Comparison of ENCODE assay signal across 8 cellular contexts in genomic region chrX:151488677-151489076, GRCh38.
DNase-seq lines count a peak whose midpoint lies in the region; ATAC-seq and TF ChIP-seq lines count a peak whose summit lies in the region.

No MANE protein-coding gene starts in this region.

- TF ChIP-seq CTCF in RWPE1 (conservative IDR thresholded peaks at IDR 0.05; ENCODE audit: low read depth), result no peak

- H3K27ac ChIP-seq in RWPE1 (no peak overlapping the region), caudate nucleus (ENCODE audit: low read depth, low read length) (no peak overlapping the region)

- DNase-seq in NCI-H748 (lab: John Stamatoyannopoulos, UW; ENCODE audit: unreplicated experiment) (peak; percentile 1), NCI-H748 treated with DMSO at 0.1 percent for 48 hours (lab: John Stamatoyannopoulos, UW) (no peak), RWPE1 (ENCODE audit: low spot score) (peak; percentile 7), iPS DF 19.7 (ENCODE audit: low read depth, low spot score) (peak; percentile 7), mucosa of gallbladder (ENCODE audit: low spot score) (no peak), caudate nucleus (lab: John Stamatoyannopoulos, UW) (no peak)

- POLR2A ChIA-PET in RWPE1 (lab: Yijun Ruan, JAX; ENCODE audit: low non-redundant PET), result no interaction called here

- CTCF ChIA-PET in RWPE1 (lab: Yijun Ruan, JAX), result no interaction called here

- ATAC-seq in HG02852 (IDR thresholded peaks at IDR 0.05; ENCODE audit: unreplicated experiment) (peak; percentile 71), GM21381 (IDR thresholded peaks at IDR 0.05; ENCODE audit: unreplicated experiment) (no peak)

Comparison
In these comparisons a context has a peak if more than half of its experiments do, and no peak if none do; other contexts are left out.
1. DNase-seq: peak in NCI-H748 (single experiment), RWPE1 (single experiment) and iPS DF 19.7 (single experiment); none in NCI-H748 treated with DMSO at 0.1 percent for 48 hours (single experiment), mucosa of gallbladder (single experiment) and caudate nucleus (0 of 61).